ENCODE assay signal across 2 cellular contexts in genomic region chr12:78321696-78322095, GRCh38.
"Had no signal": no experiment of that assay in that cellular context is flagged by ENCODE, and none has a peak within 500 bp of the region (broad histone marks: within the 10 kb centered on the region; RNA-seq: fewer than 3 reads in every experiment).

No MANE protein-coding gene starts in this region.

- ATAC-seq: GM12878 had no signal

- DNase-seq: GF-D8 had no signal

- H3K4me3 ChIP-seq: GM12878 had no signal
